ENCODE assay signal across 8 cellular contexts in genomic region chr7:144835668-144836544, GRCh38. TPM values are rescaled to one million over a fixed set of nuclear protein-coding genes. Genes with fewer than 3 reads are reported as not detected.
A peak's percentile ranks its signal among the peaks of the same experiment; 100 is the strongest.
DNase-seq lines count a peak whose midpoint lies in the region; ATAC-seq and TF ChIP-seq lines count a peak whose summit lies in the region.

TSS of gene TPK1 (minus strand) at chr7:144836053. CDS start at chr7:144835602, 451 bp downstream.

- H3K4me3 ChIP-seq in epithelial cell of proximal tubule (ENCODE audit: low read depth, low read length) = peak within 1 kb of the TSS; percentile 96

- DNase-seq in DMS 273 treated with DMSO at 0.1 percent for 48 hours (lab: John Stamatoyannopoulos, UW) = peak; percentile 67
- peak; percentile 90 for DNase-seq in HuH-7 (ENCODE audit: low spot score)
- DNase-seq in OCI-M2 (lab: John Stamatoyannopoulos, UW; ENCODE audit: unreplicated experiment) = peak; percentile 53
- DNase-seq in activated T-cell treated with anti-CD3 and anti-CD28 coated beads, Interleukin-2, amount 50 U/mL, for 1 hour = peak; percentile 90
- peak; percentile 44 for DNase-seq in epithelial cell of proximal tubule (ENCODE audit: low read depth)
- DNase-seq in mucosa of gallbladder (ENCODE audit: low spot score) = peak; percentile 92
- peak; percentile 86 for DNase-seq in stimulated activated CD8-positive, alpha-beta memory T cell treated with anti-CD3 and anti-CD28 coated beads, Interleukin-4, amount 100 ng/mL, for 24 hours (ENCODE audit: low read depth)

- no peak for TF ChIP-seq CTCF in epithelial cell of proximal tubule (conservative IDR thresholded peaks at IDR 0.05; ENCODE audit: low read depth, low read length)

- ATAC-seq in GM21515 (IDR thresholded peaks at IDR 0.05; ENCODE audit: unreplicated experiment) = peak; percentile 90

RNA-seq across cellular contexts. Expression of gene TPK1, which starts in this region (rescaled TPM):
- 1.2 and 2.2 TPM in 2 replicates for total RNA-seq in epithelial cell of proximal tubule
- 4.7 TPM for total RNA-seq in mucosa of gallbladder

Comparison
In these comparisons a context has a peak if more than half of its experiments do, and no peak if none do; other contexts are left out.
1. Peak in every context shown above with its lines: DNase-seq, ATAC-seq and H3K4me3 ChIP-seq.